23 cellular contexts compared by ENCODE assay signal in genomic region chr14:76422662-76423061, GRCh38. TPM values are rescaled to one million over a fixed set of nuclear protein-coding genes. Genes with fewer than 3 reads are reported as not detected.
"Had no signal": no experiment of that assay in that cellular context is flagged by ENCODE, and none has a peak within 500 bp of the region (broad histone marks: within the 10 kb centered on the region; RNA-seq: fewer than 3 reads in every experiment).

No MANE protein-coding gene starts in this region.

- DNase-seq: KBM-7, MV-4-11, NCI-H1048, NCI-H1105, NCI-H1417, NCI-H1436 treated with DMSO at 0.1 percent for 48 hours, NCI-H1694, NCI-H187 treated with DMSO at 0.1 percent for 48 hours, NCI-H2029 treated with DMSO at 0.1 percent for 48 hours, NCI-H2171 treated with DMSO at 0.1 percent for 48 hours, NCI-H345, NCI-H446 treated with DMSO at 0.1 percent for 48 hours, NCI-H524, NCI-H526 treated with DMSO at 0.1 percent for 48 hours, NCI-H748 treated with DMSO at 0.1 percent for 48 hours, Right ventricle myocardium superior, RPMI8226, SIG-M5 had no signal

- H3K4me3 ChIP-seq: SJSA1, SK-N-MC had no signal

- H3K9me3 ChIP-seq: SJSA1 had no signal

- H3K4me1 ChIP-seq: SJSA1 had no signal

- H3K27me3 ChIP-seq: SJSA1 had no signal

- H3K36me3 ChIP-seq: SJSA1 had no signal

- H3K27ac ChIP-seq: SJSA1, SK-N-MC had no signal

- FAIRE-seq: RCC 7860 had no signal

RNA-seq across cellular contexts. Expression of gene ESRRB, which starts 46.7 kb away (rescaled TPM):
- total RNA-seq: HT1080, LHCN-M2 had no signal
